Comparison of ENCODE assay signal across 17 cellular contexts in genomic region chr20:63783970-63784369, GRCh38. TPM values are rescaled to one million over a fixed set of nuclear protein-coding genes. Genes with fewer than 3 reads are reported as not detected.
A peak's percentile ranks its signal among the peaks of the same experiment; 100 is the strongest.
DNase-seq lines count a peak whose midpoint lies in the region; ATAC-seq and TF ChIP-seq lines count a peak whose summit lies in the region.
"Had no signal": no experiment of that assay in that cellular context is flagged by ENCODE, and none has a peak within 500 bp of the region (broad histone marks: within the 10 kb centered on the region; RNA-seq: fewer than 3 reads in every experiment).

No MANE protein-coding gene starts in this region.

- H3K4me1 Mint-ChIP-seq in H9 (peaks cover 2 to 5% of the 10 kb centered on the region in 2 experiments; a peak in 2 of 4 replicates), nephron progenitor cell (peaks cover 13% of the 10 kb centered on the region)
- H3K4me1 Mint-ChIP-seq: GM23338 had no signal

- H3K4me1 ChIP-seq in H9 (ENCODE audit: insufficient read depth, low read length) = no peaks in the 10 kb centered on the region
- no peaks in the 10 kb centered on the region for H3K4me1 ChIP-seq in aorta (ENCODE audit: control insufficient read depth in 1 of 2, insufficient read depth in 2 of 2, low read length in 2 of 2)

- intact Hi-C loops in aorta (cut with DNase I) = no loop called here

- no peak overlapping the region for H2AFZ ChIP-seq in H9 (ENCODE audit: low read length)
- H2AFZ ChIP-seq: GM23338 had no signal

- no peak overlapping the region for H4K8ac ChIP-seq in H9 (replicated peaks; ENCODE audit: insufficient read length, low read depth, low read length)

- H2BK15ac ChIP-seq in H9 (ENCODE audit: low read depth, low read length) = no peak overlapping the region

- H2BK20ac ChIP-seq in H9 (ENCODE audit: low read depth, low read length, poor library complexity, severe bottlenecking) = no peak overlapping the region

- H3K27me3 Mint-ChIP-seq in H9 (ENCODE audit: low read depth) = no peaks in the 10 kb centered on the region; the same call in 1 of the 2 replicates
- peaks cover 8% of the 10 kb centered on the region for H3K27me3 Mint-ChIP-seq in nephron progenitor cell (ENCODE audit: low read depth, poor library complexity)
- H3K27me3 Mint-ChIP-seq: B cell; CD4-positive, alpha-beta memory T cell had no signal

- TF ChIP-seq CTCF in H9 (conservative IDR thresholded peaks at IDR 0.05) (no peak), nephron progenitor cell (IDR thresholded peaks at IDR 0.05) (no peak)

- H3K23me2 ChIP-seq in H9 (ENCODE audit: insufficient read length, low read depth, low read length, poor library complexity, severe bottlenecking) = no peaks in the 10 kb centered on the region

- H3K4me2 ChIP-seq in H9 (ENCODE audit: insufficient read depth, insufficient read length, low read length) = no peak overlapping the region
- H3K4me2 ChIP-seq: GM23338 had no signal

- H4K5ac ChIP-seq in H9 (ENCODE audit: insufficient read length, low read depth, low read length) = no peak overlapping the region

- peak overlapping the region in 2 of 3 experiments; percentile 36 to 90; a peak in 2 of 7 replicates for H3K27ac Mint-ChIP-seq in H9
- peak overlapping the region; percentile 36 for H3K27ac Mint-ChIP-seq in nephron progenitor cell
- H3K27ac Mint-ChIP-seq: B cell, GM23338, HFFc6 had no signal

- no peaks in the 10 kb centered on the region for H3K79me2 ChIP-seq in H9 (ENCODE audit: insufficient read depth, low read length)

- no peak overlapping the region for H3K18ac ChIP-seq in H9 (ENCODE audit: insufficient read length, low read depth, low read length)

- H2BK5ac ChIP-seq in H9 (ENCODE audit: insufficient read length, low read length) = no peak overlapping the region

- DNase-seq in H9 (no peak), nephron progenitor cell (no peak), aorta (peak in 1 of 2 donors; percentile 73)
- DNase-seq in stimulated activated CD4-positive, alpha-beta T cell treated with anti-CD3 and anti-CD28 coated beads, Interleukin-2, amount 100 ng/mL, for 48 hours = no peak
- DNase-seq: CD4-positive, alpha-beta memory T cell; DMS153; DMS79 treated with DMSO at 0.1 percent for 48 hours; EL; HCEC 1CT; HFFc6 had no signal

- H3K9me3 ChIP-seq in H9 (ENCODE audit: control insufficient read depth, low read depth, low read length) = no peaks in the 10 kb centered on the region
- H3K9me3 ChIP-seq in aorta (ENCODE audit: control insufficient read depth, low read length) = no peaks in the 10 kb centered on the region

- no peak overlapping the region for H2AK5ac ChIP-seq in H9 (ENCODE audit: insufficient read length, low read length)

- H4K20me1 ChIP-seq in H9 (ENCODE audit: control insufficient read depth, insufficient read depth, insufficient read length) = no peaks in the 10 kb centered on the region

- no peak overlapping the region for H3K14ac ChIP-seq in H9 (ENCODE audit: insufficient read depth, low read length)

- H4K91ac ChIP-seq in H9 (ENCODE audit: insufficient read length, low read depth, low read length) = no peak overlapping the region

- no peaks in the 10 kb centered on the region for H3K36me3 ChIP-seq in aorta (ENCODE audit: control insufficient read depth in 1 of 2, insufficient read depth in 2 of 2, low read length in 1 of 2)

- no CpG with 5 or more reads among the region's 16 CpGs for WGBS in H9 (ENCODE audit: extremely low coverage, insufficient read length, low lambda C conversion rate)
- WGBS in aorta, 2 donors = 88 to 90% methylated on average over 16 of the region's 16 CpGs

- H3K4me3 ChIP-seq in aorta (ENCODE audit: low read length in 2 of 2) = no peak overlapping the region
- H3K4me3 ChIP-seq: GM23338 had no signal

- H3K4me3 Mint-ChIP-seq in H9 (no peak overlapping the region), nephron progenitor cell (no peak overlapping the region)
- H3K4me3 Mint-ChIP-seq: B cell; CD4-positive, alpha-beta memory T cell; GM23338; HFFc6 had no signal

- H3K9ac ChIP-seq in H9 (ENCODE audit: extremely low read depth, insufficient read length, low read length) = no peak overlapping the region

- H3K27ac ChIP-seq in H9 (ENCODE audit: insufficient read length, low read depth, low read length) (no peak overlapping the region), cingulate gyrus (ENCODE audit: low read depth, low read length) (peak overlapping the region; percentile 20), aorta (ENCODE audit: low read depth in 1 of 2, low read length in 2 of 2) (no peak overlapping the region)
- H3K27ac ChIP-seq: C4-2B, HL-60 had no signal

- ATAC-seq in aorta (ENCODE audit: low FRiP score) (peak; percentile 24), GM18519 (IDR thresholded peaks at IDR 0.05; ENCODE audit: low FRiP score, unreplicated experiment) (no peak), GM19452 (IDR thresholded peaks at IDR 0.05; ENCODE audit: unreplicated experiment) (no peak)
- ATAC-seq: GM23338 had no signal

- H3K23ac ChIP-seq in H9 (ENCODE audit: insufficient read length, low read depth, low read length) = no peak overlapping the region

- H2BK120ac ChIP-seq in H9 (ENCODE audit: low read depth, low read length, poor library complexity, severe bottlenecking) = no peak overlapping the region

- H2BK12ac ChIP-seq in H9 (ENCODE audit: insufficient read length, low read depth, low read length) = no peak overlapping the region

- H3K79me1 ChIP-seq in H9 (ENCODE audit: insufficient read depth, low read depth, low read length, poor library complexity, severe bottlenecking) = peaks cover 5% of the 10 kb centered on the region

- peaks cover 0 to 15% (median 4%) of the 10 kb centered on the region in 3 experiments; a peak in 3 of 7 replicates for H3K36me3 Mint-ChIP-seq in H9 (ENCODE audit: insufficient read depth in 1 of 3, low read depth in 3 of 3)
- peaks cover 27% of the 10 kb centered on the region for H3K36me3 Mint-ChIP-seq in nephron progenitor cell (ENCODE audit: low read depth)
- H3K36me3 Mint-ChIP-seq: CD4-positive, alpha-beta memory T cell had no signal

- no peaks in the 10 kb centered on the region for H3K27me3 ChIP-seq in H9 (ENCODE audit: insufficient read depth, low read length)
- no peaks in the 10 kb centered on the region for H3K27me3 ChIP-seq in aorta (ENCODE audit: control insufficient read depth in 1 of 2, insufficient read depth in 2 of 2, low read length in 1 of 2)

- no peaks in the 10 kb centered on the region for H3K9me3 Mint-ChIP-seq in H9
- no peaks in the 10 kb centered on the region for H3K9me3 Mint-ChIP-seq in nephron progenitor cell
- H3K9me3 Mint-ChIP-seq: CD4-positive, alpha-beta memory T cell; GM23338; HFFc6 had no signal

- no peak overlapping the region for H3K56ac ChIP-seq in H9 (ENCODE audit: insufficient read length, low read depth, low read length)

- no peak overlapping the region for H3K4ac ChIP-seq in H9 (ENCODE audit: low read depth, low read length)

- H3T11ph ChIP-seq in H9 (ENCODE audit: low read length) = no peak overlapping the region

RNA-seq across cellular contexts. Expression of gene SLC2A4RG, which starts 44.4 kb away (rescaled TPM):
- 37.9 and 43.9 TPM in 2 replicates for total RNA-seq in H9 (2021)
- 10 to 100 TPM; 49.9 to 72.4 TPM for total RNA-seq in aorta
- 10 to 100 TPM; 24.7 to 86.7 TPM for polyA plus RNA-seq in aorta

RNA-seq across cellular contexts. Expression of gene ZBTB46, which starts 47.1 kb away (rescaled TPM):
- 27.1 and 27.3 TPM in 2 replicates for total RNA-seq in H9 (2021)
- total RNA-seq in aorta = 10 to 100 TPM; 17.4 to 22.7 TPM
- 1 to 10 TPM in 1 of 2 donors, under 1 TPM in 1; 0.50 to 2.1 TPM for polyA plus RNA-seq in aorta

RNA-seq across cellular contexts. Expression of gene LIME1, which starts 47.5 kb away (rescaled TPM):
- 12.8 and 13.5 TPM in 2 replicates for total RNA-seq in H9 (2021)
- total RNA-seq in aorta = 1 to 10 TPM; 6.5 to 7.4 TPM
- polyA plus RNA-seq in aorta = 10 to 100 TPM in 1 of 2 donors, 1 to 10 TPM in 1; 9.9 to 57.6 TPM
